ENCODE assay signal across 24 cellular contexts in genomic region chr6:88741071-88741470, GRCh38.
DNase-seq lines count a peak whose midpoint lies in the region; FAIRE-seq and TF ChIP-seq lines count a peak whose summit lies in the region.
"Had no signal": no experiment of that assay in that cellular context is flagged by ENCODE, and none has a peak within 500 bp of the region (broad histone marks: within the 10 kb centered on the region; RNA-seq: fewer than 3 reads in every experiment).

No MANE protein-coding gene starts in this region.

- no peak for TF ChIP-seq EP300 in H1 (IDR thresholded peaks at IDR 0.05; ENCODE audit: borderline replicate concordance in 1 of 2, low read depth in 2 of 2, low read length in 2 of 2)

- H3K14ac ChIP-seq in H1 (ENCODE audit: insufficient read length), result no peak overlapping the region

- H2BK20ac ChIP-seq in H1 (ENCODE audit: low read length), result no peak overlapping the region

- no peak for TF ChIP-seq RAD21 in H1 (IDR thresholded peaks at IDR 0.05 in 1 of 2, conservative IDR thresholded peaks at IDR 0.05 in 1 of 2; ENCODE audit: low read depth in 2 of 2, low read length in 2 of 2)

- no peak overlapping the region for H4K8ac ChIP-seq in H1 (ENCODE audit: extremely low read depth, insufficient read depth, low read length)

- no peak overlapping the region for H2BK5ac ChIP-seq in H1 (ENCODE audit: low read depth, low read length)

- H3K56ac ChIP-seq in H1 (replicated peaks; ENCODE audit: insufficient read length, low read depth, low read length), result no peak overlapping the region

- H2BK12ac ChIP-seq in H1 (ENCODE audit: low read depth, low read length), result no peak overlapping the region

- TF ChIP-seq POLR2A in GM12892 (IDR thresholded peaks at IDR 0.05; ENCODE audit: low read depth, low read length), result no peak
- TF ChIP-seq POLR2A in H1 (IDR thresholded peaks at IDR 0.05; ENCODE audit: control extremely low read depth in 1 of 2, low read depth in 2 of 2, low read length in 2 of 2), result no peak

- TF ChIP-seq CTCF in HEK293 (tag by site-specific recombination; IDR thresholded peaks at IDR 0.05) (no peak), H1 (IDR thresholded peaks at IDR 0.05; ENCODE audit: control extremely low read depth in 1 of 3, insufficient read depth in 1 of 3, low read depth in 1 of 3, low read length in 3 of 3) (no peak)

- 93% methylated on average over 7 of the region's 7 CpGs; no CpG with 5 or more reads in 1 of the 2 experiments for WGBS in H1 (ENCODE audit: extremely low coverage in 1 of 2, insufficient coverage in 1 of 2, insufficient read length in 1 of 2, insufficient replicate concordance in 2 of 2, low coverage in 1 of 2, low lambda C conversion rate in 2 of 2, missing lambda C conversion rate in 1 of 2), 2 experiments

- H2AFZ ChIP-seq in H1 (ENCODE audit: low read length), result no peak overlapping the region

- no peak overlapping the region for H4K91ac ChIP-seq in H1 (replicated peaks; ENCODE audit: insufficient read length, low read length)

- no peaks in the 10 kb centered on the region for H3K79me1 ChIP-seq in H1 (ENCODE audit: low read depth, low read length)

- peak; percentile 67 for FAIRE-seq in GM12892 (lab: Jason Lieb, UNC)
- no peak for FAIRE-seq in H1 (lab: Jason Lieb, UNC)
- FAIRE-seq: A204.1, GM12878 had no signal

- no peak overlapping the region for H4K5ac ChIP-seq in H1 (ENCODE audit: insufficient read length, low read depth, low read length)

- H3K18ac ChIP-seq in H1 (ENCODE audit: extremely low read depth, low read length), result no peak overlapping the region

- no peak overlapping the region for H2AK5ac ChIP-seq in H1 (ENCODE audit: low read depth, low read length)

- no peak overlapping the region for H2BK120ac ChIP-seq in H1 (replicated peaks; ENCODE audit: low read depth, low read length)

- POLR2A ChIA-PET in HEK293 (lab: Yijun Ruan, JAX), result no interaction called here
- POLR2A ChIA-PET in H1 (lab: Charles Lee; ENCODE audit: partially characterized antibody), result interaction anchor here (0.6 kb wide), 1 partner anchor 157 kb away, joined by 3 read pairs; no protein-coding TSS in a partner anchor

- H3K4me2 ChIP-seq in H1 (ENCODE audit: insufficient read depth in 1 of 2, low read depth in 2 of 2, low read length in 2 of 2), result no peak overlapping the region
- H3K4me2 ChIP-seq: BLaER1 had no signal

- H3K79me2 ChIP-seq in H1 (ENCODE audit: control insufficient read depth in 1 of 2, insufficient read depth in 2 of 2, low read length in 2 of 2), result no peaks in the 10 kb centered on the region

- no peak for DNase-seq in GM12892 (ENCODE audit: insufficient read length)
- DNase-seq in H1 (ENCODE audit: low read depth in 1 of 2, low spot score in 2 of 2), result no peak
- DNase-seq in NCI-H1436 treated with DMSO at 0.1 percent for 48 hours (lab: John Stamatoyannopoulos, UW), result no peak
- no peak for DNase-seq in dedifferentiated amniotic fluid mesenchymal stem cell (ENCODE audit: extremely low spot score)
- DNase-seq in activated effector memory CD4-positive, alpha-beta T cell treated with Interleukin-2 at 50 U/mL for 16 hours, result no peak
- DNase-seq: 8988T; ACHN; BE2C; C1 segment of cervical spinal cord; CD4-positive, alpha-beta memory T cell; CD4-positive, CD25-positive, alpha-beta regulatory T cell; CD8-positive, alpha-beta memory T cell; COR-L47; DMS 273 treated with DMSO at 0.1 percent for 48 hours; DMS153; DMS53; DMS79; DND-41; EL; GDM1 had no signal

- no peaks in the 10 kb centered on the region for H3K27me3 ChIP-seq in H1 (replicated peaks in 1 of 4; ENCODE audit: control insufficient read depth in 3 of 4, extremely low read depth in 1 of 4, insufficient read depth in 3 of 4, low read length in 3 of 4)
- H3K27me3 ChIP-seq: BE2C, BLaER1 had no signal

- no peaks in the 10 kb centered on the region for H3K36me3 ChIP-seq in HEK293 (ENCODE audit: control insufficient read depth in 2 of 2, insufficient read depth in 1 of 2, low read length in 2 of 2)
- no peaks in the 10 kb centered on the region for H3K36me3 ChIP-seq in H1 (ENCODE audit: control insufficient read depth in 2 of 4, insufficient read depth in 4 of 4, low read length in 3 of 4)
- H3K36me3 ChIP-seq: BE2C had no signal

- H3K4me3 ChIP-seq in HEK293 (ENCODE audit: low read depth, low read length), result no peak overlapping the region
- no peak overlapping the region for H3K4me3 ChIP-seq in H1 (ENCODE audit: extremely low read depth in 1 of 4, insufficient read depth in 2 of 4, low read depth in 3 of 4, low read length in 4 of 4)
- H3K4me3 ChIP-seq: BLaER1, GM12878 had no signal

- H3K27ac ChIP-seq in HEK293 (ENCODE audit: extremely low read depth, low read depth, low read length) (no peak overlapping the region), H1 (ENCODE audit: low read depth, low read length) (no peak overlapping the region)
- H3K27ac ChIP-seq: BLaER1 had no signal

- H3K4ac ChIP-seq in H1 (replicated peaks; ENCODE audit: insufficient read length, low read depth, low read length), result no peak overlapping the region

- H4K20me1 ChIP-seq in H1 (replicated peaks in 1 of 2; ENCODE audit: control insufficient read depth in 1 of 2, insufficient read depth in 2 of 2, low read length in 2 of 2), result no peaks in the 10 kb centered on the region
- H4K20me1 ChIP-seq: BLaER1 had no signal

- no peaks in the 10 kb centered on the region for H3K23me2 ChIP-seq in H1 (ENCODE audit: low read depth, low read length)

- no peak overlapping the region for H2BK15ac ChIP-seq in H1 (ENCODE audit: low read length)

- H3K23ac ChIP-seq in H1 (ENCODE audit: insufficient read length), result no peak overlapping the region

- H3K9ac ChIP-seq in H1 (replicated peaks in 1 of 4; ENCODE audit: extremely low read depth in 1 of 4, low read depth in 3 of 4, low read length in 3 of 4), result no peak overlapping the region
- H3K9ac ChIP-seq: BLaER1 had no signal

- H3K4me1 ChIP-seq in HEK293 (ENCODE audit: control insufficient read depth, insufficient read depth, low read length) (no peaks in the 10 kb centered on the region), H1 (replicated peaks in 1 of 4; ENCODE audit: control insufficient read depth in 3 of 4, insufficient read depth in 4 of 4, low read length in 3 of 4) (0 out of 7 replicates have a peak, but pooled peaks cover 0 to 2% (median 0%) of the 10 kb centered on the region in 4 experiments)
- H3K4me1 ChIP-seq: BE2C, BLaER1 had no signal

- CTCF ChIA-PET in HEK293 (lab: Yijun Ruan, JAX), result interaction anchor here (1.4 kb wide), 1 partner anchor 39 kb away, joined by 5 read pairs; no protein-coding TSS in a partner anchor
- CTCF ChIA-PET in H1 (lab: Charles Lee; ENCODE audit: partially characterized antibody), result no interaction called here

- no peaks in the 10 kb centered on the region for H3K9me3 ChIP-seq in HEK293 (ENCODE audit: control insufficient read depth, insufficient read depth, low read depth, low read length)
- no peaks in the 10 kb centered on the region for H3K9me3 ChIP-seq in H1 (ENCODE audit: insufficient read depth in 2 of 2, low read depth in 1 of 2, low read length in 1 of 2)
- H3K9me3 ChIP-seq: BE2C, BLaER1 had no signal

TF ChIP-seq in HEK293, 187 proteins besides CTCF, POLR2A, EP300 and RAD21 (continues in another document):
- no peak for TF ChIP-seq ZNF324 (tag by site-specific recombination; IDR thresholded peaks at IDR 0.05)
- TF ChIP-seq ZNF513 (tag by site-specific recombination; IDR thresholded peaks at IDR 0.05), result no peak

TF ChIP-seq in H1, 55 proteins besides CTCF, POLR2A, EP300 and RAD21:
- TF ChIP-seq KDM1A (IDR thresholded peaks at IDR 0.05; ENCODE audit: borderline replicate concordance, low read length) (peak; percentile 25; the same call in 1 of the 2 replicates), ATF3 (IDR thresholded peaks at IDR 0.05; ENCODE audit: insufficient read depth, low read depth, low read length) (no peak), TBP (IDR thresholded peaks at IDR 0.05; ENCODE audit: low read depth, low read length) (no peak)
